In genomic region chr2:160429248-160430000, GRCh38 we compare ENCODE assay signal across 8 cellular contexts.
DNase-seq lines count a peak whose midpoint lies in the region; ATAC-seq, FAIRE-seq and TF ChIP-seq lines count a peak whose summit lies in the region.

No MANE protein-coding gene starts in this region.

- 6 to 8% methylated on average over 1 of the region's 1 CpG for WGBS in pancreas, 2 donors

- H3K4me1 ChIP-seq in KMS-11 (ENCODE audit: low read depth, poor library complexity, severe bottlenecking) (peaks cover 46% of the 10 kb centered on the region), pancreas (peaks cover 0 to 9% (median 4%) of the 10 kb centered on the region in 3 donors), mucosa of descending colon (ENCODE audit: low read depth) (peaks cover 13% of the 10 kb centered on the region)

- no peak overlapping the region for H3K27ac ChIP-seq in KMS-11
- peak overlapping the region; percentile 95 for H3K27ac ChIP-seq in SK-N-MC
- H3K27ac ChIP-seq in epithelial cell of prostate: peak overlapping the region; percentile 32
- H3K27ac ChIP-seq in pancreas: no peak overlapping the region

- intact Hi-C loops in pancreas (cut with DNase I) (no loop called here), mucosa of descending colon (cut with DNase I, micrococcal nuclease) (no loop called here)

- FAIRE-seq in pancreas (lab: Jason Lieb, UNC): peak; percentile 66
- no peak for FAIRE-seq in HTR-8/SVneo (lab: Jason Lieb, UNC)

- TF ChIP-seq CTCF in KMS-11 (conservative IDR thresholded peaks at IDR 0.05; ENCODE audit: low read depth, low read length) (peak; percentile 80), pancreas (IDR thresholded peaks at IDR 0.05) (peak; percentile 17 to 58 (median 50)), mucosa of descending colon (IDR thresholded peaks at IDR 0.05) (no peak)

- peak overlapping the region; percentile 11 for H2AFZ ChIP-seq in KMS-11 (ENCODE audit: low read depth)

- H3K27me3 ChIP-seq in KMS-11 (ENCODE audit: insufficient read depth, low read depth) (no peaks in the 10 kb centered on the region), pancreas (no peaks in the 10 kb centered on the region)

- H3K9me3 ChIP-seq in SK-N-MC (ENCODE audit: low read depth, low read length) (no peaks in the 10 kb centered on the region), pancreas (no peaks in the 10 kb centered on the region), mucosa of descending colon (no peaks in the 10 kb centered on the region)

- H3K4me2 ChIP-seq in KMS-11: peak overlapping the region; percentile 59; the same call in 1 of the 2 replicates

- H3K36me3 ChIP-seq in KMS-11 (ENCODE audit: insufficient read depth) (no peaks in the 10 kb centered on the region), SK-N-MC (ENCODE audit: insufficient read depth, low read length) (no peaks in the 10 kb centered on the region), pancreas (no peaks in the 10 kb centered on the region), mucosa of descending colon (ENCODE audit: low read depth) (no peaks in the 10 kb centered on the region)

- H3K9ac ChIP-seq in KMS-11: no peak overlapping the region
- peak overlapping the region; percentile 24 for H3K9ac ChIP-seq in SK-N-MC (ENCODE audit: insufficient read length)

- ATAC-seq in pancreas: peak; percentile 56 to 77 (median 74)
- no peak for ATAC-seq in mucosa of descending colon

- no peaks in the 10 kb centered on the region for H3K79me2 ChIP-seq in KMS-11 (ENCODE audit: insufficient read depth, low read depth)

- H4K20me1 ChIP-seq in KMS-11 (ENCODE audit: insufficient read depth): no peaks in the 10 kb centered on the region

- H3K4me3 ChIP-seq in KMS-11 (IDR thresholded peaks at IDR 0.05; ENCODE audit: insufficient read depth, low read depth, low read length) (no peak overlapping the region), SK-N-MC (peak overlapping the region; percentile 71), pancreas (no peak overlapping the region), mucosa of descending colon (no peak overlapping the region)

- DNase-seq in NCI-H82 (lab: John Stamatoyannopoulos, UW) (peak; percentile 72), NCI-H82 treated with DMSO at 0.1 percent for 48 hours (lab: John Stamatoyannopoulos, UW; ENCODE audit: unreplicated experiment) (no peak), SK-N-MC (ENCODE audit: low read depth, low spot score) (peak; percentile 88), epithelial cell of prostate (ENCODE audit: low read depth, low spot score) (no peak), pancreas (no peak), HTR-8/SVneo (ENCODE audit: insufficient read length, low spot score) (no peak), mucosa of descending colon (no peak)

Comparison
In these comparisons a context has a peak if more than half of its experiments do, and no peak if none do; other contexts are left out.
1. DNase-seq: peak in NCI-H82 (single experiment) and SK-N-MC (single experiment); none in NCI-H82 treated with DMSO at 0.1 percent for 48 hours (single experiment), epithelial cell of prostate (single experiment), pancreas (0 of 6), HTR-8/SVneo (single experiment) and mucosa of descending colon (0 of 3).
2. H3K27ac ChIP-seq: peak in SK-N-MC (single experiment) and epithelial cell of prostate (single experiment); none in KMS-11 (single experiment) and pancreas (0 of 4).